22 cellular contexts compared by ENCODE assay signal in genomic region chrX:55279832-55280231, GRCh38. TPM values are rescaled to one million over a fixed set of nuclear protein-coding genes. Genes with fewer than 3 reads are reported as not detected.
DNase-seq lines count a peak whose midpoint lies in the region; ATAC-seq, FAIRE-seq and TF ChIP-seq lines count a peak whose summit lies in the region.
"Had no signal": no experiment of that assay in that cellular context is flagged by ENCODE, and none has a peak within 500 bp of the region (broad histone marks: within the 10 kb centered on the region; RNA-seq: fewer than 3 reads in every experiment).

No MANE protein-coding gene starts in this region.

- no peak overlapping the region for H3K4me2 ChIP-seq in K562 (ENCODE audit: insufficient read depth, low read length)
- H3K4me2 ChIP-seq: GM23338 had no signal

- H3K9me1 ChIP-seq in K562 (ENCODE audit: control insufficient read depth, insufficient read depth, low read length), result no peaks in the 10 kb centered on the region

- H3K27ac Mint-ChIP-seq in activated naive CD8-positive, alpha-beta T cell treated with anti-CD3 and anti-CD28 coated beads, Interleukin-2, amount 50 U/mL, for 24 hours, result no peak overlapping the region
- H3K27ac Mint-ChIP-seq in activated naive CD8-positive, alpha-beta T cell treated with anti-CD3 and anti-CD28 coated beads for 36 hours, result no peak overlapping the region
- H3K27ac Mint-ChIP-seq: CD4-positive, alpha-beta memory T cell; GM23338; H9 had no signal

- no peaks in the 10 kb centered on the region for H3K9me3 Mint-ChIP-seq in activated naive CD8-positive, alpha-beta T cell treated with anti-CD3 and anti-CD28 coated beads, Interleukin-2, amount 50 U/mL, for 24 hours
- H3K9me3 Mint-ChIP-seq in activated naive CD8-positive, alpha-beta T cell treated with anti-CD3 and anti-CD28 coated beads for 36 hours, result no peaks in the 10 kb centered on the region
- H3K9me3 Mint-ChIP-seq: CD4-positive, alpha-beta memory T cell had no signal

- no TSS peak for BruUV-seq in K562 (replicated peaks; lab: Mats Ljungman, UMichigan)

- no peak overlapping the region for H3K4me3 ChIP-seq in Jurkat, Clone E6-1 (ENCODE audit: low read length)
- H3K4me3 ChIP-seq in K562, result no peak overlapping the region
- peak overlapping the region in 1 of 2 donors; percentile 23 for H3K4me3 ChIP-seq in testis
- H3K4me3 ChIP-seq: GM23338 had no signal

- H3K36me3 Mint-ChIP-seq in activated naive CD8-positive, alpha-beta T cell treated with anti-CD3 and anti-CD28 coated beads, Interleukin-2, amount 50 U/mL, for 24 hours (ENCODE audit: low read depth), result no peaks in the 10 kb centered on the region
- H3K36me3 Mint-ChIP-seq in activated naive CD8-positive, alpha-beta T cell treated with anti-CD3 and anti-CD28 coated beads for 36 hours, result no peaks in the 10 kb centered on the region
- H3K36me3 Mint-ChIP-seq: CD4-positive, alpha-beta memory T cell had no signal

- no peaks in the 10 kb centered on the region for H3K9me3 ChIP-seq in K562 (replicated peaks; ENCODE audit: control insufficient read depth, insufficient read depth, low read depth, low read length)
- H3K9me3 ChIP-seq in testis, result no peaks in the 10 kb centered on the region

- TF ChIP-seq CTCF in K562 (IDR thresholded peaks at IDR 0.05 in 2 of 3, conservative IDR thresholded peaks at IDR 0.05 in 1 of 3; ENCODE audit: insufficient read depth in 2 of 3, low read depth in 1 of 3, low read length in 3 of 3) (no peak), testis (IDR thresholded peaks at IDR 0.05) (no peak), GM20000 (IDR thresholded peaks at IDR 0.05; ENCODE audit: extremely low read depth, missing control alignments) (no peak)

- peaks cover 4% of the 10 kb centered on the region for H3K4me1 Mint-ChIP-seq in activated naive CD8-positive, alpha-beta T cell treated with anti-CD3 and anti-CD28 coated beads, Interleukin-2, amount 50 U/mL, for 24 hours
- H3K4me1 Mint-ChIP-seq in activated naive CD8-positive, alpha-beta T cell treated with anti-CD3 and anti-CD28 coated beads for 36 hours, result peaks cover 7% of the 10 kb centered on the region
- H3K4me1 Mint-ChIP-seq: GM23338, H9 had no signal

- WGBS in K562 (ENCODE audit: insufficient coverage, low coverage, missing lambda C conversion rate), result 32% methylated on average over 7 of the region's 10 CpGs
- WGBS in testis, 2 donors, result 58% methylated on average over 10 of the region's 10 CpGs

- no peaks in the 10 kb centered on the region for H3K27me3 Mint-ChIP-seq in activated naive CD8-positive, alpha-beta T cell treated with anti-CD3 and anti-CD28 coated beads, Interleukin-2, amount 50 U/mL, for 24 hours
- no peaks in the 10 kb centered on the region for H3K27me3 Mint-ChIP-seq in activated naive CD8-positive, alpha-beta T cell treated with anti-CD3 and anti-CD28 coated beads for 36 hours

- H3K9ac ChIP-seq in K562 (ENCODE audit: insufficient read depth in 1 of 2, low read depth in 2 of 2, low read length in 2 of 2), result no peak overlapping the region

- no peak overlapping the region for H3K4me3 Mint-ChIP-seq in activated naive CD8-positive, alpha-beta T cell treated with anti-CD3 and anti-CD28 coated beads, Interleukin-2, amount 50 U/mL, for 24 hours
- no peak overlapping the region for H3K4me3 Mint-ChIP-seq in activated naive CD8-positive, alpha-beta T cell treated with anti-CD3 and anti-CD28 coated beads for 36 hours
- H3K4me3 Mint-ChIP-seq: CD4-positive, alpha-beta memory T cell; GM23338; H9 had no signal

- H4K20me1 ChIP-seq in K562 (replicated peaks; ENCODE audit: control insufficient read depth, insufficient read depth, low read length), result no peaks in the 10 kb centered on the region

- H2AFZ ChIP-seq in K562 (ENCODE audit: low read depth, low read length), result no peak overlapping the region
- H2AFZ ChIP-seq: GM23338 had no signal

- H3K4me1 ChIP-seq in K562 (replicated peaks in 1 of 2; ENCODE audit: control insufficient read depth in 2 of 2, insufficient read depth in 2 of 2, low read length in 2 of 2), result no peaks in the 10 kb centered on the region
- H3K4me1 ChIP-seq in testis, result no peaks in the 10 kb centered on the region

- no peak overlapping the region for H3K27ac ChIP-seq in K562 (ENCODE audit: extremely low read depth, low read depth, low read length)
- no peak overlapping the region for H3K27ac ChIP-seq in testis

- DNase-seq in activated naive CD8-positive, alpha-beta T cell treated with anti-CD3 and anti-CD28 coated beads, Interleukin-2, amount 50 U/mL, for 24 hours, result no peak
- no peak for DNase-seq in activated naive CD8-positive, alpha-beta T cell treated with anti-CD3 and anti-CD28 coated beads for 36 hours
- peak; percentile 0 for DNase-seq in Jurkat, Clone E6-1 (ENCODE audit: low read depth, low spot score)
- DNase-seq in K562 (ENCODE audit: extremely low read depth in 1 of 4, low spot score in 3 of 4) (peak in 1 of 4 experiments; percentile 3), testis (peak; percentile 62), GM20000 (ENCODE audit: low spot score) (no peak)
- DNase-seq: C1 segment of cervical spinal cord; Calu3; CD4-positive, alpha-beta memory T cell; COR-L47; DMS53; DMS79 treated with DMSO at 0.1 percent for 48 hours; H9 had no signal

- FAIRE-seq in K562 (lab: Jason Lieb, UNC), result no peak
- FAIRE-seq: G401.6, GM12892 had no signal

- H3K27me3 ChIP-seq in K562 (ENCODE audit: control insufficient read depth in 2 of 2, insufficient read depth in 2 of 2, low read length in 2 of 2) (peaks cover 0 to 7% of the 10 kb centered on the region in 2 experiments; a peak in 2 of 5 replicates), testis (no peaks in the 10 kb centered on the region)

- no peaks in the 10 kb centered on the region for H3K79me2 ChIP-seq in K562 (ENCODE audit: control insufficient read depth, insufficient read depth, low read length)

- H3K36me3 ChIP-seq in K562 (ENCODE audit: control insufficient read depth, insufficient read depth, low read length) (no peaks in the 10 kb centered on the region), testis (ENCODE audit: low read depth, missing control alignments) (no peaks in the 10 kb centered on the region)

- TF ChIP-seq POLR2A in K562 (conservative IDR thresholded peaks at IDR 0.05), result no peak
- no peak for TF ChIP-seq POLR2A in testis (IDR thresholded peaks at IDR 0.05)

- intact Hi-C loops in K562 (cut with micrococcal nuclease), result no loop called here
- intact Hi-C loops in testis (cut with DNase I; ENCODE audit: low total_unique reads), result no loop called here

- CTCF ChIA-PET in K562 (lab: Yijun Ruan, JAX; ENCODE audit: low intra/inter-chr PET ratio), result no interaction called here

- ATAC-seq in activated naive CD8-positive, alpha-beta T cell treated with anti-CD3 and anti-CD28 coated beads, Interleukin-2, amount 50 U/mL, for 24 hours, result peak; percentile 24
- no peak for ATAC-seq in K562
- ATAC-seq in GM21529 (IDR thresholded peaks at IDR 0.05; ENCODE audit: unreplicated experiment), result no peak
- ATAC-seq: GM23338, HCT116 had no signal

- POLR2A ChIA-PET in K562 (lab: Yijun Ruan, JAX), result no interaction called here

- in situ Hi-C loops in K562 (cut with MboI), result no loop called here

- TF ChIP-seq EP300 in K562 (IDR thresholded peaks at IDR 0.05; ENCODE audit: low read length), result no peak

- no peak for TF ChIP-seq RAD21 in K562 (CRISPR knock-in tag; conservative IDR thresholded peaks at IDR 0.05 in 1 of 2, IDR thresholded peaks at IDR 0.05 in 1 of 2)

RNA-seq across cellular contexts. Expression of gene PAGE3, which starts 15.1 kb away (rescaled TPM):
- total RNA-seq in activated naive CD8-positive, alpha-beta T cell treated with anti-CD3 and anti-CD28 coated beads for 36 hours, result not detected
- polyA plus RNA-seq in Jurkat, Clone E6-1 (2012; ENCODE audit: insufficient read depth, insufficient read length), result not detected
- total RNA-seq in K562 (2011; cell fraction: chromatin; rRNA removed; ENCODE audit: low replicate concordance), result not detected in 2 replicates
- not detected in 2 replicates for total RNA-seq in K562 (2011; cell fraction: nucleolus; rRNA removed)
- not detected in 2 replicates for total RNA-seq in K562 (2011; cell fraction: nucleoplasm; rRNA removed)
- total RNA-seq in K562 (2014; rRNA removed) (not detected in 2 replicates), K562 (2014; rRNA removed; fragmentation: Illumina TruSeq; extraction: Trizol) (not detected in 2 replicates), K562 (2015; rRNA removed; fragmentation: Illumina TruSeq; extraction: Trizol) (not detected in 2 replicates), K562 (2021) (not detected in 2 replicates), testis (1 to 10 TPM; 1.6 to 1.8 TPM)
- polyA plus RNA-seq in K562 (2011; rRNA removed) (not detected in 2 replicates), K562 (2014; fragmentation: Illumina TruSeq; extraction: Trizol) (not detected in 2 replicates), K562 (2014; fragmentation: Nextera tagmentation; extraction: Ambion mirVana) (not detected), K562 (2014; rRNA removed) (not detected in 2 replicates), testis (ENCODE audit: insufficient read depth, low read depth, low replicate concordance) (7.6 TPM)
- polyA plus RNA-seq in K562 (2011; cell fraction: cytosol; rRNA removed), result not detected in 2 replicates
- polyA plus RNA-seq in K562 (2011; cell fraction: nucleus; rRNA removed), result not detected in 2 replicates
- polyA plus RNA-seq in K562 (2012), result not detected in 2 replicates
- not detected in 2 replicates for polyA minus RNA-seq in K562 (2011; rRNA and poly(A)+ RNA removed)
- not detected in 2 replicates for polyA minus RNA-seq in K562 (2011; cell fraction: cytosol; rRNA and poly(A)+ RNA removed)
- polyA minus RNA-seq in K562 (2011; cell fraction: nucleus; rRNA and poly(A)+ RNA removed), result not detected in 2 replicates
- total RNA-seq: A172; A673; Calu3; CD4-positive, alpha-beta memory T cell; GM23338; H4; H9 had no signal
- polyA plus RNA-seq: BJ; CD4-positive, alpha-beta memory T cell; GM23338 had no signal

RNA-seq across cellular contexts. Expression of gene PAGE5, which starts 59.7 kb away (rescaled TPM):
- total RNA-seq in activated naive CD8-positive, alpha-beta T cell treated with anti-CD3 and anti-CD28 coated beads for 36 hours, result 1 to 10 TPM in 1 of 2 experiments, not detected in 1; 1.5 TPM
- not detected for polyA plus RNA-seq in Jurkat, Clone E6-1 (2012; ENCODE audit: insufficient read depth, insufficient read length)
- total RNA-seq in K562 (2011; cell fraction: chromatin; rRNA removed; ENCODE audit: low replicate concordance), result 6.5 and 8.5 TPM in 2 replicates
- total RNA-seq in K562 (2011; cell fraction: nucleolus; rRNA removed), result 12.3 and 22.4 TPM in 2 replicates
- total RNA-seq in K562 (2011; cell fraction: nucleoplasm; rRNA removed), result 25.7 and 30.9 TPM in 2 replicates
- total RNA-seq in K562 (2014; rRNA removed), result 175 and 195 TPM in 2 replicates
- total RNA-seq in K562 (2014; rRNA removed; fragmentation: Illumina TruSeq; extraction: Trizol), result 342 and 391 TPM in 2 replicates
- 322 and 336 TPM in 2 replicates for total RNA-seq in K562 (2015; rRNA removed; fragmentation: Illumina TruSeq; extraction: Trizol)
- total RNA-seq in K562 (2021), result 143 and 149 TPM in 2 replicates
- 42.0 and 146 TPM in 2 replicates for polyA plus RNA-seq in K562 (2011; rRNA removed)
- polyA plus RNA-seq in K562 (2011; cell fraction: cytosol; rRNA removed), result 23.5 and 35.9 TPM in 2 replicates
- polyA plus RNA-seq in K562 (2011; cell fraction: nucleus; rRNA removed), result 15.2 and 19.6 TPM in 2 replicates
- 247 and 311 TPM in 2 replicates for polyA plus RNA-seq in K562 (2012)
- 344 and 376 TPM in 2 replicates for polyA plus RNA-seq in K562 (2014; fragmentation: Illumina TruSeq; extraction: Trizol)
- 100 to 1,000 TPM; 570 to 571 TPM for polyA plus RNA-seq in K562 (2014; fragmentation: Nextera tagmentation; extraction: Ambion mirVana)
- 346 and 392 TPM in 2 replicates for polyA plus RNA-seq in K562 (2014; rRNA removed)
- 18.2 and 49.0 TPM in 2 replicates for polyA minus RNA-seq in K562 (2011; rRNA and poly(A)+ RNA removed)
- polyA minus RNA-seq in K562 (2011; cell fraction: cytosol; rRNA and poly(A)+ RNA removed), result 3.9 and 12.8 TPM in 2 replicates
- 3.8 and 4.2 TPM in 2 replicates for polyA minus RNA-seq in K562 (2011; cell fraction: nucleus; rRNA and poly(A)+ RNA removed)
- 10 to 100 TPM; 20.3 to 28.7 TPM for total RNA-seq in testis
- polyA plus RNA-seq in testis (ENCODE audit: insufficient read depth, low read depth, low replicate concordance), result 39.6 TPM
- total RNA-seq: A673, Calu3, GM23338, H9 had no signal
- polyA plus RNA-seq: BJ, GM23338 had no signal

Comparison
In these comparisons a context has a peak if more than half of its experiments do, and no peak if none do; other contexts are left out.
1. DNase-seq: peak in Jurkat, Clone E6-1 (single experiment) and testis (single experiment); none in activated naive CD8-positive, alpha-beta T cell treated with anti-CD3 and anti-CD28 coated beads, Interleukin-2, amount 50 U/mL, for 24 hours (single experiment), activated naive CD8-positive, alpha-beta T cell treated with anti-CD3 and anti-CD28 coated beads for 36 hours (single experiment) and GM20000 (single experiment).